ENCODE assay signal across 1 cellular context in the genomic region with DNA sequence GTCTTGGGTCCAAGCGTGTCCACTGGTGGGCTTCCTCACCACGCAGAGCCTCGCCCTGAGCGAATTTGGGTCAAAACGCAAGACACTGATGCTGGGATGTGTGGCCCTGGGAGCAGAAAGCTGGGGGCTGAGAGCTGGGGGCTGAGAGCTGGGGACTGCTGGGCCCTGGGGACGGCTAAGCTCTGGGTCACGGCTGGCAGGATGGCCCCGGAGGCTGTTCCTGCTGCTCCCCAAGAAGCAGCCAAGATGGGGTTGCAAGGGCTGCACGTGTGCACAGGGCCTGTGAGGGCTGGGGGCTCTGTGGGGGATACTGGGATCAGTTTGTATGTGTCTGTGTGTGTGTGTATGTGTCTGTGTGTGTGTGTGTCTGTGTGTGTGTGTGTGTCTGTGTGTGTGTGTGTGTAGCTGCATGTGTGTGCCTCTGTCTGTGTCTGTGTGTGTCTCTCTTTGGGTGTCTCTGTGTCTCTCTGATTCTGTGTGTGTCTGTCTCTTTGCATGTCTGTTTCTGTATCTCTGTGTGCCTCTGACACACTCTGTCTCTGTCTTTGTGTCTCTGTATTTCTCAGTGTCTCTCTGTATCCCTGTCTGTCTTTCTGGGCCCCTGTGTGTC.
A peak's percentile ranks its signal among the peaks of the same experiment; 100 is the strongest.
TF ChIP-seq lines count a peak whose summit lies in the region.

No MANE protein-coding gene starts in this region.

TF ChIP-seq in HEK293, 187 proteins besides CTCF, POLR2A, EP300 and RAD21 (continued from another document):
- TF ChIP-seq INSM2 (tag by site-specific recombination; IDR thresholded peaks at IDR 0.05): no peak
- peak; percentile 98 for TF ChIP-seq ZSCAN4 (tag by site-specific recombination; IDR thresholded peaks at IDR 0.05)
